ENCODE assay signal across 25 cellular contexts in genomic region chr12:62396750-62397149, GRCh38.
DNase-seq lines count a peak whose midpoint lies in the region; ATAC-seq and TF ChIP-seq lines count a peak whose summit lies in the region.
"Had no signal": no experiment of that assay in that cellular context is flagged by ENCODE, and none has a peak within 500 bp of the region (broad histone marks: within the 10 kb centered on the region; RNA-seq: fewer than 3 reads in every experiment).

No MANE protein-coding gene starts in this region.

- DNase-seq in CD4-positive, CD25-positive, alpha-beta regulatory T cell: no peak
- DNase-seq in EH (ENCODE audit: low read depth) (peak; percentile 8), fibroblast of pulmonary artery (ENCODE audit: low read depth) (peak; percentile 21), iPS-NIHi7 (ENCODE audit: extremely low spot score) (no peak)
- DNase-seq in central memory CD8-positive, alpha-beta T cell (ENCODE audit: low spot score in 2 of 2): no peak
- no peak for DNase-seq in activated CD4-positive, alpha-beta T cell treated with anti-CD3 and anti-CD28 coated beads for 48 hours
- DNase-seq: DMS153; DND-41; GOT3; Karpas-422; MV-4-11; NCI-H1105; NCI-H1436 treated with DMSO at 0.1 percent for 48 hours; NCI-H187 treated with DMSO at 0.1 percent for 48 hours; NCI-H2107; NCI-H524; NCI-H748 treated with DMSO at 0.1 percent for 48 hours; NK-92 treated with Interleukin-12 subunit alpha and Interleukin-12 subunit beta, amount 100 ng/mL, for 24 hours; PC-3 had no signal

- H3K4me1 ChIP-seq in CD4-positive, CD25-positive, alpha-beta regulatory T cell (ENCODE audit: control insufficient read depth, insufficient read depth, low read length, poor library complexity, severe bottlenecking): no peaks in the 10 kb centered on the region
- H3K4me1 ChIP-seq: A549, HAP-1 had no signal

- H3K36me3 Mint-ChIP-seq in CD4-positive, CD25-positive, alpha-beta regulatory T cell: peaks cover 28% of the 10 kb centered on the region
- peaks cover 45% of the 10 kb centered on the region for H3K36me3 Mint-ChIP-seq in central memory CD8-positive, alpha-beta T cell (ENCODE audit: insufficient read depth)

- no peaks in the 10 kb centered on the region for H3K27me3 Mint-ChIP-seq in CD4-positive, CD25-positive, alpha-beta regulatory T cell
- no peaks in the 10 kb centered on the region for H3K27me3 Mint-ChIP-seq in central memory CD8-positive, alpha-beta T cell
- H3K27me3 Mint-ChIP-seq: B cell had no signal

- H3K27ac Mint-ChIP-seq in CD4-positive, CD25-positive, alpha-beta regulatory T cell: peak overlapping the region in 2 of 3 donors; percentile 32 to 37
- H3K27ac Mint-ChIP-seq in central memory CD8-positive, alpha-beta T cell (ENCODE audit: low read depth): peak overlapping the region; percentile 49
- H3K27ac Mint-ChIP-seq: B cell had no signal

- H3K9me3 Mint-ChIP-seq in CD4-positive, CD25-positive, alpha-beta regulatory T cell: no peaks in the 10 kb centered on the region
- no peaks in the 10 kb centered on the region for H3K9me3 Mint-ChIP-seq in central memory CD8-positive, alpha-beta T cell

- H3K27me3 ChIP-seq in CD4-positive, CD25-positive, alpha-beta regulatory T cell (ENCODE audit: control insufficient read depth, insufficient read depth, low read length): no peaks in the 10 kb centered on the region

- no peak overlapping the region for H3K4me3 Mint-ChIP-seq in CD4-positive, CD25-positive, alpha-beta regulatory T cell
- no peak overlapping the region for H3K4me3 Mint-ChIP-seq in central memory CD8-positive, alpha-beta T cell
- H3K4me3 Mint-ChIP-seq: B cell had no signal

- H3K9me3 ChIP-seq in CD4-positive, CD25-positive, alpha-beta regulatory T cell (ENCODE audit: control insufficient read depth in 2 of 2, low read length in 2 of 2): no peaks in the 10 kb centered on the region
- H3K9me3 ChIP-seq: A549, HAP-1 had no signal

- H3K4me1 Mint-ChIP-seq in CD4-positive, CD25-positive, alpha-beta regulatory T cell: peaks cover 18 to 24% (median 21%) of the 10 kb centered on the region in 4 donors
- peaks cover 10% of the 10 kb centered on the region for H3K4me1 Mint-ChIP-seq in central memory CD8-positive, alpha-beta T cell

- H3K27ac ChIP-seq in CD4-positive, CD25-positive, alpha-beta regulatory T cell (ENCODE audit: insufficient read depth, low read length, poor library complexity, severe bottlenecking): no peak overlapping the region
- H3K27ac ChIP-seq: A549, C4-2B had no signal

- no peak for ATAC-seq in CD4-positive, CD25-positive, alpha-beta regulatory T cell (ENCODE audit: low read depth in 2 of 2)
- no peak for ATAC-seq in central memory CD8-positive, alpha-beta T cell (replicated peaks; ENCODE audit: extremely low read depth, poor library complexity, severe bottlenecking)
- ATAC-seq in GM21390 (IDR thresholded peaks at IDR 0.05; ENCODE audit: unreplicated experiment) (no peak), GM18511 (IDR thresholded peaks at IDR 0.05; ENCODE audit: unreplicated experiment) (no peak)
- ATAC-seq: A549, PC-3 had no signal

- no peak for TF ChIP-seq CTCF in fibroblast of pulmonary artery (IDR thresholded peaks at IDR 0.05; ENCODE audit: low read length, missing control alignments)

- no peak overlapping the region for H3K4me3 ChIP-seq in CD4-positive, CD25-positive, alpha-beta regulatory T cell (ENCODE audit: low read depth, low read length)
- no peak overlapping the region for H3K4me3 ChIP-seq in fibroblast of pulmonary artery (replicated peaks; ENCODE audit: low read depth, low read length)
- H3K4me3 ChIP-seq: A549, HAP-1 had no signal

- peaks cover 87% of the 10 kb centered on the region for H3K36me3 ChIP-seq in CD4-positive, CD25-positive, alpha-beta regulatory T cell (ENCODE audit: control insufficient read depth, insufficient read depth, low read length)

Comparison
In these comparisons a context has a peak if more than half of its experiments do, and no peak if none do; other contexts are left out.
1. DNase-seq: peak in EH (single experiment) and fibroblast of pulmonary artery (single experiment); none in CD4-positive, CD25-positive, alpha-beta regulatory T cell (0 of 3), central memory CD8-positive, alpha-beta T cell (0 of 2), activated CD4-positive, alpha-beta T cell treated with anti-CD3 and anti-CD28 coated beads for 48 hours (single experiment) and iPS-NIHi7 (single experiment).